18 cellular contexts compared by ENCODE assay signal in genomic region chr12:75207338-75208083, GRCh38. TPM values are rescaled to one million over a fixed set of nuclear protein-coding genes. Genes with fewer than 3 reads are reported as not detected.
DNase-seq lines count a peak whose midpoint lies in the region; ATAC-seq and TF ChIP-seq lines count a peak whose summit lies in the region.
"Had no signal": no experiment of that assay in that cellular context is flagged by ENCODE, and none has a peak within 500 bp of the region (broad histone marks: within the 10 kb centered on the region; RNA-seq: fewer than 3 reads in every experiment).

No MANE protein-coding gene starts in this region.

- no peak overlapping the region for H3K9ac ChIP-seq in iPS-20b (ENCODE audit: low read depth, low read length)

- H3K27me3 Mint-ChIP-seq in activated naive CD8-positive, alpha-beta T cell treated with anti-CD3 and anti-CD28 coated beads for 36 hours: peaks cover 70% of the 10 kb centered on the region

- H3K27ac ChIP-seq in iPS-20b (ENCODE audit: low read length) (no peak overlapping the region), spleen (no peak overlapping the region), ovary (no peak overlapping the region)
- H3K27ac ChIP-seq: A549, ascending aorta had no signal

- WGBS in spleen, 5 donors: 7 to 18% (median 13%) methylated on average over 37 to 78 of the region's 78 CpGs
- WGBS in ovary, 3 donors: 4 to 12% (median 8%) methylated on average over 32 to 78 of the region's 78 CpGs

- no peak overlapping the region for H3K27ac Mint-ChIP-seq in activated naive CD8-positive, alpha-beta T cell treated with anti-CD3 and anti-CD28 coated beads for 36 hours
- H3K27ac Mint-ChIP-seq: activated T-helper 1 cell treated with anti-CD3 and anti-CD28 coated beads, Interleukin-12 subunit alpha, Interleukin-12 subunit beta, Interleukin-2, Interleukin-4 antibody, amounts not matched to agents 30 ng/mL and 10 ng/mL and 1 ng/mL, durations not matched to agents 14 hours and 24 hours and 36 hours; stimulated activated naive CD8-positive, alpha-beta T cell treated with anti-CD3 and anti-CD28 coated beads, Interleukin-15, Interleukin-2, amounts not matched to agents 100 ng/mL and 50 ng/mL, for 24 hours had no signal

- peaks cover 70% of the 10 kb centered on the region for H3K27me3 ChIP-seq in iPS-20b (ENCODE audit: insufficient read depth, low read length)
- H3K27me3 ChIP-seq in spleen (replicated peaks in 1 of 7): peaks cover 3 to 56% (median 41%) of the 10 kb centered on the region in 7 donors
- no peaks in the 10 kb centered on the region for H3K27me3 ChIP-seq in ovary

- TF ChIP-seq POLR2A in spleen (IDR thresholded peaks at IDR 0.05): no peak
- no peak for TF ChIP-seq POLR2A in ovary (IDR thresholded peaks at IDR 0.05)

- H3K4me3 Mint-ChIP-seq in activated naive CD8-positive, alpha-beta T cell treated with anti-CD3 and anti-CD28 coated beads for 36 hours: no peak overlapping the region
- H3K4me3 Mint-ChIP-seq: activated T-helper 1 cell treated with anti-CD3 and anti-CD28 coated beads, Interleukin-12 subunit alpha, Interleukin-12 subunit beta, Interleukin-2, Interleukin-4 antibody, amounts not matched to agents 30 ng/mL and 10 ng/mL and 1 ng/mL, durations not matched to agents 14 hours and 24 hours and 36 hours; stimulated activated naive CD8-positive, alpha-beta T cell treated with anti-CD3 and anti-CD28 coated beads, Interleukin-15, Interleukin-2, amounts not matched to agents 100 ng/mL and 50 ng/mL, for 24 hours had no signal

- H3K9me3 ChIP-seq in iPS-20b (ENCODE audit: insufficient read depth, low read depth, low read length) (no peaks in the 10 kb centered on the region), spleen (peaks cover 0 to 8% (median 0%) of the 10 kb centered on the region in 8 donors), ovary (no peaks in the 10 kb centered on the region)
- H3K9me3 ChIP-seq: A549, ascending aorta had no signal

- TF ChIP-seq CTCF in spleen (IDR thresholded peaks at IDR 0.05 in 8 of 11, conservative IDR thresholded peaks at IDR 0.05 in 3 of 11) (no peak), ovary (IDR thresholded peaks at IDR 0.05) (no peak)

- ATAC-seq in HG03439 (IDR thresholded peaks at IDR 0.05; ENCODE audit: unreplicated experiment): no peak
- ATAC-seq in GM21723 (IDR thresholded peaks at IDR 0.05; ENCODE audit: unreplicated experiment): no peak
- ATAC-seq: A549, sciatic nerve had no signal

- no peak for TF ChIP-seq EP300 in ovary (IDR thresholded peaks at IDR 0.05)

- peaks cover 4% of the 10 kb centered on the region for H3K4me1 Mint-ChIP-seq in activated naive CD8-positive, alpha-beta T cell treated with anti-CD3 and anti-CD28 coated beads for 36 hours

- peak overlapping the region; percentile 73 for H3K4me3 ChIP-seq in iPS-20b (ENCODE audit: low read length)
- peak overlapping the region in 2 of 8 donors; percentile 2 to 19 for H3K4me3 ChIP-seq in spleen
- H3K4me3 ChIP-seq in ovary: no peak overlapping the region
- H3K4me3 ChIP-seq: A549, ascending aorta had no signal

- H3K4me1 ChIP-seq in iPS-20b (ENCODE audit: insufficient read depth, low read length) (peaks cover 6% of the 10 kb centered on the region), spleen (peaks cover 0 to 7% (median 2%) of the 10 kb centered on the region in 6 donors), ovary (ENCODE audit: insufficient read depth) (no peaks in the 10 kb centered on the region)
- H3K4me1 ChIP-seq: A549, ascending aorta had no signal

- H3K36me3 ChIP-seq in iPS-20b (ENCODE audit: insufficient read depth, low read depth, low read length) (no peaks in the 10 kb centered on the region), spleen (no peaks in the 10 kb centered on the region), ovary (no peaks in the 10 kb centered on the region)
- H3K36me3 ChIP-seq: ascending aorta had no signal

- H3K9me3 Mint-ChIP-seq in activated naive CD8-positive, alpha-beta T cell treated with anti-CD3 and anti-CD28 coated beads for 36 hours: peaks cover 3% of the 10 kb centered on the region
- H3K9me3 Mint-ChIP-seq: stimulated activated naive CD8-positive, alpha-beta T cell treated with anti-CD3 and anti-CD28 coated beads, Interleukin-15, Interleukin-2, amounts not matched to agents 100 ng/mL and 50 ng/mL, for 24 hours had no signal

- DNase-seq in NCI-H82 (lab: John Stamatoyannopoulos, UW): peak; percentile 13
- no peak for DNase-seq in NCI-H82 treated with DMSO at 0.1 percent for 48 hours (lab: John Stamatoyannopoulos, UW; ENCODE audit: unreplicated experiment)
- DNase-seq in activated naive CD8-positive, alpha-beta T cell treated with anti-CD3 and anti-CD28 coated beads for 36 hours: peak; percentile 13
- peak; percentile 72 for DNase-seq in spleen
- DNase-seq in ovary: no peak
- DNase-seq: activated CD4-positive, alpha-beta T cell treated with anti-CD3 and anti-CD28 coated beads for 4 hours; COR-L47; dermis blood vessel endothelial cell; SHP77; T-helper 9 cell had no signal

- H3K36me3 Mint-ChIP-seq in activated naive CD8-positive, alpha-beta T cell treated with anti-CD3 and anti-CD28 coated beads for 36 hours: peaks cover 2% of the 10 kb centered on the region

- intact Hi-C loops in spleen (cut with DNase I; ENCODE audit: low total_unique reads): no loop called here
- intact Hi-C loops in ovary (cut with DNase I): no loop called here

RNA-seq across cellular contexts. Expression of gene KCNC2, which starts 2.1 kb away (rescaled TPM):
- total RNA-seq in activated naive CD8-positive, alpha-beta T cell treated with anti-CD3 and anti-CD28 coated beads for 36 hours: not detected
- total RNA-seq in spleen (not detected), ovary (not detected)
- polyA plus RNA-seq in spleen (not detected), ovary (not detected)
- total RNA-seq: activated T-helper 1 cell treated with anti-CD3 and anti-CD28 coated beads, Interleukin-12 subunit alpha, Interleukin-12 subunit beta, Interleukin-2, Interleukin-4 antibody, amounts not matched to agents 30 ng/mL and 10 ng/mL and 1 ng/mL, durations not matched to agents 14 hours and 24 hours and 36 hours; ascending aorta; dermis blood vessel endothelial cell; sciatic nerve had no signal
- polyA plus RNA-seq: A549 had no signal

Comparison
In these comparisons a context has a peak if more than half of its experiments do, and no peak if none do; other contexts are left out.
1. DNase-seq: peak in NCI-H82 (single experiment), activated naive CD8-positive, alpha-beta T cell treated with anti-CD3 and anti-CD28 coated beads for 36 hours (single experiment) and spleen (single experiment); none in NCI-H82 treated with DMSO at 0.1 percent for 48 hours (single experiment) and ovary (0 of 5).